ENCODE assay signal across 17 cellular contexts in genomic region chr17:57665696-57666095, GRCh38.
DNase-seq lines count a peak whose midpoint lies in the region; ATAC-seq, FAIRE-seq and TF ChIP-seq lines count a peak whose summit lies in the region.
"Had no signal": no experiment of that assay in that cellular context is flagged by ENCODE, and none has a peak within 500 bp of the region (broad histone marks: within the 10 kb centered on the region; RNA-seq: fewer than 3 reads in every experiment).

No MANE protein-coding gene starts in this region.

- no peaks in the 10 kb centered on the region for H3K9me3 ChIP-seq in adrenal gland (replicated peaks in 1 of 3)
- H3K9me3 ChIP-seq in naive thymus-derived CD4-positive, alpha-beta T cell (ENCODE audit: control insufficient read depth in 2 of 3, low read length in 3 of 3), result no peaks in the 10 kb centered on the region
- H3K9me3 ChIP-seq in thyroid gland, result no peaks in the 10 kb centered on the region
- no peaks in the 10 kb centered on the region for H3K9me3 ChIP-seq in small intestine (ENCODE audit: control insufficient read depth, low read depth)

- TF ChIP-seq POLR2A in adrenal gland (IDR thresholded peaks at IDR 0.05) (no peak), thyroid gland (IDR thresholded peaks at IDR 0.05) (no peak)

- no peak for FAIRE-seq in small intestine (lab: Jason Lieb, UNC)
- FAIRE-seq: A204.1 had no signal

- no peak overlapping the region for H3K4me3 Mint-ChIP-seq in naive thymus-derived CD4-positive, alpha-beta T cell
- H3K4me3 Mint-ChIP-seq: activated CD8-positive, alpha-beta T cell treated with anti-CD3 and anti-CD28 coated beads, Interleukin-2, amount 10 ng/mL, durations not matched to agents 7 days and 5 days had no signal

- no peak for ATAC-seq in naive thymus-derived CD4-positive, alpha-beta T cell
- no peak for ATAC-seq in GM19023 (IDR thresholded peaks at IDR 0.05; ENCODE audit: unreplicated experiment)
- ATAC-seq: activated CD8-positive, alpha-beta T cell treated with anti-CD3 and anti-CD28 coated beads, Interleukin-2, amount 10 ng/mL, durations not matched to agents 7 days and 5 days had no signal

- POLR2A ChIA-PET in naive thymus-derived CD4-positive, alpha-beta T cell (lab: Charles Lee), result interaction anchor here (0.6 kb wide), 1 partner anchor 10 kb away, joined by 3 read pairs; no protein-coding TSS in a partner anchor

- no peaks in the 10 kb centered on the region for H3K27me3 ChIP-seq in adrenal gland
- H3K27me3 ChIP-seq in naive thymus-derived CD4-positive, alpha-beta T cell (ENCODE audit: control insufficient read depth in 2 of 2, insufficient read depth in 2 of 2, low read length in 2 of 2), result no peaks in the 10 kb centered on the region
- H3K27me3 ChIP-seq in thyroid gland, result no peaks in the 10 kb centered on the region
- H3K27me3 ChIP-seq in small intestine (ENCODE audit: control insufficient read depth in 2 of 2, insufficient read depth in 2 of 2, low read length in 2 of 2), result no peaks in the 10 kb centered on the region

- peaks cover 0 to 12% (median 3%) of the 10 kb centered on the region in 7 donors for H3K4me1 Mint-ChIP-seq in naive thymus-derived CD4-positive, alpha-beta T cell

- H3K9me3 Mint-ChIP-seq in naive thymus-derived CD4-positive, alpha-beta T cell, result no peaks in the 10 kb centered on the region
- H3K9me3 Mint-ChIP-seq: activated T-helper 2 cell treated with anti-CD3 and anti-CD28 coated beads, Interferon-gamma antibody, Interleukin-2, Interleukin-4, amounts not matched to agents 10 μg/mL and 5 μg/mL and 100 μg/mL, durations not matched to agents 14 hours and 24 hours and 36 hours had no signal

- H3K27ac ChIP-seq in adrenal gland, result peak overlapping the region in 4 of 5 donors; percentile 30 to 96 (median 86)
- no peak overlapping the region for H3K27ac ChIP-seq in naive thymus-derived CD4-positive, alpha-beta T cell (ENCODE audit: low read depth, low read length)
- peak overlapping the region; percentile 4 to 48 (median 24) for H3K27ac ChIP-seq in thyroid gland
- peak overlapping the region in 1 of 2 donors; percentile 3 for H3K27ac ChIP-seq in small intestine (ENCODE audit: low read depth in 1 of 2, low read length in 1 of 2)
- H3K27ac ChIP-seq: SK-N-MC had no signal

- peaks cover 0 to 11% (median 2%) of the 10 kb centered on the region in 5 donors for H3K36me3 Mint-ChIP-seq in naive thymus-derived CD4-positive, alpha-beta T cell

- WGBS in adrenal gland, 4 donors, result 55 to 67% (median 64%) methylated on average over 2 to 4 of the region's 4 CpGs
- 66 to 67% methylated on average over 2 to 4 of the region's 4 CpGs for whole genome bisulfite sequencing in thyroid gland, 2 donors
- WGBS in small intestine, 3 donors, result 79 to 84% (median 79%) methylated on average over 4 of the region's 4 CpGs

- intact Hi-C loops in adrenal gland (cut with DNase I) (no loop called here), thyroid gland (cut with DNase I) (no loop called here)
- intact Hi-C loops in naive thymus-derived CD4-positive, alpha-beta T cell (cut with micrococcal nuclease), result no loop called here

- peak overlapping the region in 7 of 9 donors; percentile 40 to 83 (median 77) for H3K27ac Mint-ChIP-seq in naive thymus-derived CD4-positive, alpha-beta T cell
- H3K27ac Mint-ChIP-seq: activated T-helper 2 cell treated with anti-CD3 and anti-CD28 coated beads, Interferon-gamma antibody, Interleukin-2, Interleukin-4, amounts not matched to agents 10 μg/mL and 5 μg/mL and 100 μg/mL, durations not matched to agents 14 hours and 24 hours and 36 hours had no signal

- CTCF ChIA-PET in naive thymus-derived CD4-positive, alpha-beta T cell (lab: Charles Lee), result interaction anchor here (1.0 to 1.4 kb wide), 2 partner anchors 67 to 68 kb away, joined by 3 to 4 read pairs; no protein-coding TSS in a partner anchor

- peaks cover 47 to 62% of the 10 kb centered on the region in 2 donors for H3K4me1 ChIP-seq in adrenal gland (replicated peaks in 1 of 2)
- H3K4me1 ChIP-seq in naive thymus-derived CD4-positive, alpha-beta T cell (ENCODE audit: control insufficient read depth in 2 of 2, insufficient read depth in 2 of 2, low read length in 2 of 2), result peaks cover 0 to 4% of the 10 kb centered on the region in 2 donors
- H3K4me1 ChIP-seq in thyroid gland, result peaks cover 5 to 29% of the 10 kb centered on the region in 2 donors
- no peaks in the 10 kb centered on the region for H3K4me1 ChIP-seq in small intestine (ENCODE audit: control insufficient read depth in 2 of 2, insufficient read depth in 1 of 2, low read depth in 1 of 2, low read length in 1 of 2)

- H3K36me3 ChIP-seq in adrenal gland (replicated peaks in 1 of 2) (no peaks in the 10 kb centered on the region), thyroid gland (no peaks in the 10 kb centered on the region), small intestine (ENCODE audit: control insufficient read depth in 2 of 2, insufficient read depth in 2 of 2, low read length in 2 of 2) (no peaks in the 10 kb centered on the region)
- peaks cover 0 to 7% (median 0%) of the 10 kb centered on the region in 3 experiments for H3K36me3 ChIP-seq in naive thymus-derived CD4-positive, alpha-beta T cell (ENCODE audit: control insufficient read depth in 2 of 3, insufficient read depth in 3 of 3, low read length in 3 of 3)

- H3K4me3 ChIP-seq in adrenal gland (no peak overlapping the region), thyroid gland (replicated peaks in 1 of 3) (no peak overlapping the region), small intestine (ENCODE audit: low read depth in 1 of 2, low read length in 2 of 2) (no peak overlapping the region)
- H3K4me3 ChIP-seq in naive thymus-derived CD4-positive, alpha-beta T cell (ENCODE audit: low read length), result no peak overlapping the region
- H3K4me3 ChIP-seq: lung, SK-N-MC had no signal

- TF ChIP-seq CTCF in adrenal gland (IDR thresholded peaks at IDR 0.05), result no peak
- no peak for TF ChIP-seq CTCF in thyroid gland (IDR thresholded peaks at IDR 0.05)

- no peaks in the 10 kb centered on the region for H3K27me3 Mint-ChIP-seq in naive thymus-derived CD4-positive, alpha-beta T cell

- DNase-seq in activated effector memory CD4-positive, alpha-beta T cell treated with anti-CD3 and anti-CD28 coated beads, Interleukin-2, amount 50 U/mL, for 16 hours, result peak; percentile 60
- no peak for DNase-seq in activated effector memory CD4-positive, alpha-beta T cell treated with Interleukin-2 at 50 U/mL for 16 hours
- DNase-seq in adrenal gland (peak; percentile 19 to 54 (median 24)), thyroid gland (no peak), SKM-1 (lab: John Stamatoyannopoulos, UW; ENCODE audit: unreplicated experiment) (no peak), small intestine (no peak)
- DNase-seq in naive thymus-derived CD4-positive, alpha-beta T cell, result no peak
- DNase-seq: activated CD8-positive, alpha-beta T cell treated with anti-CD3 and anti-CD28 coated beads, Interleukin-2, amount 10 ng/mL, durations not matched to agents 7 days and 5 days; effector CD4-positive, alpha-beta T cell; Kasumi-1; NCI-H226; stimulated activated CD4-positive, alpha-beta T cell treated with anti-CD3 and anti-CD28 coated beads, Interleukin-4, amount 100 ng/mL, for 4 hours had no signal

Comparison
In these comparisons a context has a peak if more than half of its experiments do, and no peak if none do; other contexts are left out.
1. DNase-seq: peak in activated effector memory CD4-positive, alpha-beta T cell treated with anti-CD3 and anti-CD28 coated beads, Interleukin-2, amount 50 U/mL, for 16 hours (single experiment) and adrenal gland (7 of 7); none in activated effector memory CD4-positive, alpha-beta T cell treated with Interleukin-2 at 50 U/mL for 16 hours (single experiment), naive thymus-derived CD4-positive, alpha-beta T cell (0 of 9), thyroid gland (0 of 2), SKM-1 (single experiment) and small intestine (single experiment).